28 cellular contexts compared by ENCODE assay signal in the genomic region with DNA sequence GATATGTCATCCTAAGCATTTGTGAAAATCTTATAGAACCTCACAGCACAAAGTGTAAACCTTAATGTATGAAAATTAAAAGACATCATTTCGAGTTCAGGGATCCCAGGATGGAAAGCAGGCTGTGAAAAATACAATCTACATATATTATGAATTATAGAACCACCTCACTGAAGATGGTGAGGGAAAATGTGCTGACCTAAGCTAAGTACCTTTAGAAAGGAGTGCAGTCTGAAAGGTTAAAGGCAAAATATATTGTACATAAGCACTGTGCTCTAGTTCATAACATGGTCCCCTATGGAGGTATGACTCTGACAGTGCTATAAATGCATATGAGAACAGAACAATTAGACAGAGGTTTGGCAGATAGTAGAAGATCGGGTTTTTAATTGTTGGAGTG.
"Had no signal": no experiment of that assay in that cellular context is flagged by ENCODE, and none has a peak within 500 bp of the region (broad histone marks: within the 10 kb centered on the region; RNA-seq: fewer than 3 reads in every experiment).

No MANE protein-coding gene starts in this region.

- H3K4me1 ChIP-seq: colonic mucosa, esophagus squamous epithelium, gastrocnemius medialis, heart right ventricle, left lung, lower lobe of right lung had no signal

- ATAC-seq: effector memory CD8-positive, alpha-beta T cell; esophagus mucosa; gastrocnemius medialis; heart right ventricle; left cardiac atrium; left lung; left ventricle myocardium superior; lower lobe of right lung; mucosa of descending colon had no signal

- H3K9me3 Mint-ChIP-seq: dendritic cell treated with granulocyte-macrophage colony-stimulating factor and Interleukin-4, amounts not matched to agents 40 ng/mL and 50 ng/mL, for 4 days; endodermal cell; mesothelial cell of epicardium; naive B cell had no signal

- H3K27ac ChIP-seq: colonic mucosa, epithelial cell of prostate, esophagus squamous epithelium, gastrocnemius medialis, heart right ventricle, left lung, lower lobe of right lung had no signal

- FAIRE-seq: endometrium, islet of Langerhans, keratinocyte had no signal

- H3K27ac Mint-ChIP-seq: dendritic cell treated with granulocyte-macrophage colony-stimulating factor and Interleukin-4, amounts not matched to agents 40 ng/mL and 50 ng/mL, for 4 days; effector memory CD8-positive, alpha-beta T cell; endodermal cell; mesothelial cell of epicardium; naive B cell had no signal

- H3K4me3 ChIP-seq: colonic mucosa, esophagus squamous epithelium, gastrocnemius medialis, heart right ventricle, left lung, lower lobe of right lung, mucosa of descending colon had no signal

- H3K36me3 Mint-ChIP-seq: mesothelial cell of epicardium, naive B cell had no signal

- H3K27me3 ChIP-seq: colonic mucosa, esophagus squamous epithelium, gastrocnemius medialis, heart right ventricle, left lung had no signal

- H3K27me3 Mint-ChIP-seq: dendritic cell treated with granulocyte-macrophage colony-stimulating factor and Interleukin-4, amounts not matched to agents 40 ng/mL and 50 ng/mL, for 4 days; effector memory CD8-positive, alpha-beta T cell had no signal

- H3K9me3 ChIP-seq: colonic mucosa, esophagus squamous epithelium, gastrocnemius medialis, heart right ventricle, left lung, lower lobe of right lung, mucosa of descending colon had no signal

- H3K4me1 Mint-ChIP-seq: endodermal cell, mesothelial cell of epicardium, naive B cell had no signal

- H3K36me3 ChIP-seq: colonic mucosa, esophagus squamous epithelium, gastrocnemius medialis, heart right ventricle, left lung, lower lobe of right lung had no signal

- H3K4me3 Mint-ChIP-seq: dendritic cell treated with granulocyte-macrophage colony-stimulating factor and Interleukin-4, amounts not matched to agents 40 ng/mL and 50 ng/mL, for 4 days; effector memory CD8-positive, alpha-beta T cell; endodermal cell; mesothelial cell of epicardium; naive B cell had no signal

- DNase-seq: colonic mucosa; cortex of kidney; effector CD8-positive, alpha-beta T cell; effector memory CD8-positive, alpha-beta T cell; endodermal cell; erythroblast; esophagus squamous epithelium; foreskin fibroblast; foreskin melanocyte; gastrocnemius medialis; glutamatergic neuron; head of caudate nucleus; heart right ventricle; hippocampal formation; left cardiac atrium; left lung; left ventricle myocardium superior; lower lobe of right lung; mesenchymal stem cell; mucosa of descending colon; naive B cell had no signal
